16 cellular contexts compared by ENCODE assay signal in genomic region chr20:60481742-60482133, GRCh38.
A peak's percentile ranks its signal among the peaks of the same experiment; 100 is the strongest.
DNase-seq lines count a peak whose midpoint lies in the region; ATAC-seq, FAIRE-seq and TF ChIP-seq lines count a peak whose summit lies in the region.
"Had no signal": no experiment of that assay in that cellular context is flagged by ENCODE, and none has a peak within 500 bp of the region (broad histone marks: within the 10 kb centered on the region; RNA-seq: fewer than 3 reads in every experiment).

No MANE protein-coding gene starts in this region.

- H3K9me3 ChIP-seq in H1 (ENCODE audit: insufficient read depth in 2 of 2, low read depth in 1 of 2, low read length in 1 of 2): no peaks in the 10 kb centered on the region
- H3K9me3 ChIP-seq in H9 (ENCODE audit: control insufficient read depth, low read depth, low read length): no peaks in the 10 kb centered on the region
- H3K9me3 ChIP-seq: BE2C had no signal

- H3K23me2 ChIP-seq in H1 (ENCODE audit: low read depth, low read length) (no peaks in the 10 kb centered on the region), H9 (ENCODE audit: insufficient read length, low read depth, low read length, poor library complexity, severe bottlenecking) (no peaks in the 10 kb centered on the region)

- peaks cover 2% of the 10 kb centered on the region; the same call in 1 of the 3 replicates for H3K9me3 Mint-ChIP-seq in GM23338
- no peaks in the 10 kb centered on the region; a peak in 1 of 5 replicates for H3K9me3 Mint-ChIP-seq in H9

- no peaks in the 10 kb centered on the region for H4K20me1 ChIP-seq in GM23338 (replicated peaks; ENCODE audit: insufficient read depth)
- H4K20me1 ChIP-seq in H1 (replicated peaks in 1 of 2; ENCODE audit: control insufficient read depth in 1 of 2, insufficient read depth in 2 of 2, low read length in 2 of 2): no peaks in the 10 kb centered on the region
- H4K20me1 ChIP-seq in H9 (ENCODE audit: control insufficient read depth, insufficient read depth, insufficient read length): no peaks in the 10 kb centered on the region

- H2BK15ac ChIP-seq in H1 (ENCODE audit: low read length) (no peak overlapping the region), H9 (ENCODE audit: low read depth, low read length) (no peak overlapping the region)

- H3K27me3 ChIP-seq in GM23338 (ENCODE audit: insufficient read depth) (no peaks in the 10 kb centered on the region), H1 (replicated peaks in 1 of 4; ENCODE audit: control insufficient read depth in 3 of 4, extremely low read depth in 1 of 4, insufficient read depth in 3 of 4, low read length in 3 of 4) (peaks cover 0 to 8% (median under 1%) of the 10 kb centered on the region in 4 experiments; a peak in 1 of 7 replicates), H9 (ENCODE audit: insufficient read depth, low read length) (no peaks in the 10 kb centered on the region)
- H3K27me3 ChIP-seq: BE2C had no signal

- H2BK120ac ChIP-seq in H1 (replicated peaks; ENCODE audit: low read depth, low read length) (no peak overlapping the region), H9 (ENCODE audit: low read depth, low read length, poor library complexity, severe bottlenecking) (no peak overlapping the region)

- H2BK12ac ChIP-seq in H1 (ENCODE audit: low read depth, low read length) (no peak overlapping the region), H9 (ENCODE audit: insufficient read length, low read depth, low read length) (no peak overlapping the region)

- H2AFZ ChIP-seq in GM23338 (no peak overlapping the region), H1 (ENCODE audit: low read length) (peak overlapping the region; percentile 93), H9 (ENCODE audit: low read length) (no peak overlapping the region)

- no peaks in the 10 kb centered on the region for H3F3A ChIP-seq in GM23338 (replicated peaks; ENCODE audit: low read depth)

- no peak overlapping the region for H3K4me3 ChIP-seq in GM23338
- no peak overlapping the region for H3K4me3 ChIP-seq in H1 (ENCODE audit: extremely low read depth in 1 of 4, insufficient read depth in 2 of 4, low read depth in 3 of 4, low read length in 4 of 4)

- DNase-seq in GM23338 (ENCODE audit: low spot score) (no peak), H1 (ENCODE audit: low read depth in 1 of 2, low spot score in 2 of 2) (no peak), iPS-NIHi7 (ENCODE audit: extremely low spot score) (peak; percentile 32), DMS153 (lab: John Stamatoyannopoulos, UW) (no peak), H9 (no peak)
- DNase-seq: ACHN; BE2C; CD4-positive, alpha-beta memory T cell; DMS79 treated with DMSO at 0.1 percent for 48 hours; GF-D8; KG1 had no signal

- no peak for TF ChIP-seq CTCF in GM23338 (conservative IDR thresholded peaks at IDR 0.05; ENCODE audit: low read depth in 2 of 2)
- no peak for TF ChIP-seq CTCF in H1 (IDR thresholded peaks at IDR 0.05; ENCODE audit: control extremely low read depth in 1 of 3, insufficient read depth in 1 of 3, low read depth in 1 of 3, low read length in 3 of 3)
- no peak for TF ChIP-seq CTCF in H9 (conservative IDR thresholded peaks at IDR 0.05)

- H2BK5ac ChIP-seq in H1 (ENCODE audit: low read depth, low read length) (no peak overlapping the region), H9 (ENCODE audit: insufficient read length, low read length) (no peak overlapping the region)

- H3K18ac ChIP-seq in H1 (ENCODE audit: extremely low read depth, low read length) (no peak overlapping the region), H9 (ENCODE audit: insufficient read length, low read depth, low read length) (no peak overlapping the region)

- no peak for TF ChIP-seq POLR2A in H1 (IDR thresholded peaks at IDR 0.05; ENCODE audit: control extremely low read depth in 1 of 2, low read depth in 2 of 2, low read length in 2 of 2)

- no peak overlapping the region; the same call in 1 of the 2 replicates for H2BK20ac ChIP-seq in H1 (ENCODE audit: low read length)
- H2BK20ac ChIP-seq in H9 (ENCODE audit: low read depth, low read length, poor library complexity, severe bottlenecking): no peak overlapping the region

- H3K14ac ChIP-seq in H1 (ENCODE audit: insufficient read length) (no peak overlapping the region), H9 (ENCODE audit: insufficient read depth, low read length) (no peak overlapping the region)

- ATAC-seq in GM23338 (peak; percentile 76), HG02678 (IDR thresholded peaks at IDR 0.05; ENCODE audit: unreplicated experiment) (no peak)
- ATAC-seq: HCT116 had no signal

- no peak for TF ChIP-seq RAD21 in H1 (IDR thresholded peaks at IDR 0.05 in 1 of 2, conservative IDR thresholded peaks at IDR 0.05 in 1 of 2; ENCODE audit: low read depth in 2 of 2, low read length in 2 of 2)

- CTCF ChIA-PET in H1 (lab: Charles Lee; ENCODE audit: partially characterized antibody): interaction anchor here (1.1 to 1.4 kb wide), 4 partner anchors 13 to 424 kb away, joined by 3 read pairs; no protein-coding TSS in a partner anchor

- no peaks in the 10 kb centered on the region for H3K79me2 ChIP-seq in GM23338 (replicated peaks; ENCODE audit: insufficient read depth)
- no peaks in the 10 kb centered on the region for H3K79me2 ChIP-seq in H1 (ENCODE audit: control insufficient read depth in 1 of 2, insufficient read depth in 2 of 2, low read length in 2 of 2)
- H3K79me2 ChIP-seq in H9 (ENCODE audit: insufficient read depth, low read length): no peaks in the 10 kb centered on the region

- H3K4me1 Mint-ChIP-seq in GM23338: peaks cover 22% of the 10 kb centered on the region
- peaks cover 19 to 22% of the 10 kb centered on the region in 2 experiments for H3K4me1 Mint-ChIP-seq in H9
- H3K4me1 Mint-ChIP-seq: CD4-positive, alpha-beta memory T cell had no signal

- POLR2A ChIA-PET in H1 (lab: Charles Lee; ENCODE audit: partially characterized antibody): no interaction called here

- H3K23ac ChIP-seq in H1 (ENCODE audit: insufficient read length) (no peak overlapping the region), H9 (ENCODE audit: insufficient read length, low read depth, low read length) (no peak overlapping the region)

- 80% methylated on average over 7 of the region's 7 CpGs; no CpG with 5 or more reads in 1 of the 2 experiments for WGBS in H1 (ENCODE audit: extremely low coverage in 1 of 2, insufficient coverage in 1 of 2, insufficient read length in 1 of 2, insufficient replicate concordance in 2 of 2, low coverage in 1 of 2, low lambda C conversion rate in 2 of 2, missing lambda C conversion rate in 1 of 2), 2 experiments
- WGBS in H9 (ENCODE audit: extremely low coverage, insufficient read length, low lambda C conversion rate): no CpG with 5 or more reads among the region's 7 CpGs

- H4K91ac ChIP-seq in H1 (replicated peaks; ENCODE audit: insufficient read length, low read length): no peak overlapping the region
- no peak overlapping the region for H4K91ac ChIP-seq in H9 (ENCODE audit: insufficient read length, low read depth, low read length)

- H3K27ac ChIP-seq in GM23338 (ENCODE audit: low read depth) (no peak overlapping the region), H1 (ENCODE audit: low read depth, low read length) (no peak overlapping the region), H9 (ENCODE audit: insufficient read length, low read depth, low read length) (no peak overlapping the region)

- no peaks in the 10 kb centered on the region for H3K36me3 Mint-ChIP-seq in GM23338 (ENCODE audit: low read depth)
- no peaks in the 10 kb centered on the region for H3K36me3 Mint-ChIP-seq in H9 (ENCODE audit: insufficient read depth in 1 of 3, low read depth in 3 of 3)
- H3K36me3 Mint-ChIP-seq: CD14-positive monocyte; CD4-positive, alpha-beta memory T cell had no signal

- H3K56ac ChIP-seq in H1 (replicated peaks; ENCODE audit: insufficient read length, low read depth, low read length) (no peak overlapping the region), H9 (ENCODE audit: insufficient read length, low read depth, low read length) (no peak overlapping the region)

- H3T11ph ChIP-seq in H9 (ENCODE audit: low read length): no peak overlapping the region

- no peak overlapping the region for H3K4ac ChIP-seq in H1 (replicated peaks; ENCODE audit: insufficient read length, low read depth, low read length)
- no peak overlapping the region for H3K4ac ChIP-seq in H9 (ENCODE audit: low read depth, low read length)

- H3K27me3 Mint-ChIP-seq in GM23338 (ENCODE audit: insufficient read depth, low read depth, poor library complexity) (peaks cover 20% of the 10 kb centered on the region), H9 (ENCODE audit: low read depth) (peaks cover 4% of the 10 kb centered on the region)

- no peak for FAIRE-seq in H1 (lab: Jason Lieb, UNC)
- FAIRE-seq: A204.1 had no signal

- H3K27ac Mint-ChIP-seq in GM23338: no peak overlapping the region
- H3K27ac Mint-ChIP-seq in H9: no peak overlapping the region
- H3K27ac Mint-ChIP-seq: CD4-positive, alpha-beta memory T cell; HFFc6 had no signal

- TF ChIP-seq EP300 in H1 (IDR thresholded peaks at IDR 0.05; ENCODE audit: borderline replicate concordance in 1 of 2, low read depth in 2 of 2, low read length in 2 of 2): no peak

- H3K4me1 ChIP-seq in GM23338 (ENCODE audit: insufficient read depth) (no peaks in the 10 kb centered on the region), H1 (replicated peaks in 1 of 4; ENCODE audit: control insufficient read depth in 3 of 4, insufficient read depth in 4 of 4, low read length in 3 of 4) (no peaks in the 10 kb centered on the region; a peak in 1 of 7 replicates), H9 (ENCODE audit: insufficient read depth, low read length) (no peaks in the 10 kb centered on the region; the same call in 1 of the 2 replicates)
- H3K4me1 ChIP-seq: BE2C had no signal

- H3K4me2 ChIP-seq in GM23338 (no peak overlapping the region), H1 (ENCODE audit: insufficient read depth in 1 of 2, low read depth in 2 of 2, low read length in 2 of 2) (no peak overlapping the region), H9 (ENCODE audit: insufficient read depth, insufficient read length, low read length) (no peak overlapping the region)

- H4K5ac ChIP-seq in H1 (ENCODE audit: insufficient read length, low read depth, low read length) (no peak overlapping the region), H9 (ENCODE audit: insufficient read length, low read depth, low read length) (no peak overlapping the region)

- no peaks in the 10 kb centered on the region for H3K79me1 ChIP-seq in H1 (ENCODE audit: low read depth, low read length)
- no peaks in the 10 kb centered on the region for H3K79me1 ChIP-seq in H9 (ENCODE audit: insufficient read depth, low read depth, low read length, poor library complexity, severe bottlenecking)

- H2AK5ac ChIP-seq in H1 (ENCODE audit: low read depth, low read length) (no peak overlapping the region), H9 (ENCODE audit: insufficient read length, low read length) (no peak overlapping the region)

- H4K8ac ChIP-seq in H1 (ENCODE audit: extremely low read depth, insufficient read depth, low read length) (no peak overlapping the region), H9 (replicated peaks; ENCODE audit: insufficient read length, low read depth, low read length) (no peak overlapping the region)

- H3K36me3 ChIP-seq in GM23338 (ENCODE audit: insufficient read depth) (no peaks in the 10 kb centered on the region; the same call in 1 of the 2 replicates), H1 (ENCODE audit: control insufficient read depth in 2 of 4, insufficient read depth in 4 of 4, low read length in 3 of 4) (no peaks in the 10 kb centered on the region)
- H3K36me3 ChIP-seq: BE2C had no signal

- H3K9me2 ChIP-seq in GM23338 (ENCODE audit: insufficient read depth): no peaks in the 10 kb centered on the region

- no peak overlapping the region for H3K9ac ChIP-seq in H1 (replicated peaks in 1 of 4; ENCODE audit: extremely low read depth in 1 of 4, low read depth in 3 of 4, low read length in 3 of 4)
- no peak overlapping the region for H3K9ac ChIP-seq in H9 (ENCODE audit: extremely low read depth, insufficient read length, low read length)

- H3K4me3 Mint-ChIP-seq in GM23338 (no peak overlapping the region), H9 (no peak overlapping the region)
- H3K4me3 Mint-ChIP-seq: CD14-positive monocyte; CD4-positive, alpha-beta memory T cell; HFFc6 had no signal
